ENCODE assay signal across 14 cellular contexts in genomic region chr21:44929242-44929798, GRCh38. TPM values are rescaled to one million over a fixed set of nuclear protein-coding genes. Genes with fewer than 3 reads are reported as not detected.
DNase-seq lines count a peak whose midpoint lies in the region; ATAC-seq and TF ChIP-seq lines count a peak whose summit lies in the region.
"Had no signal": no experiment of that assay in that cellular context is flagged by ENCODE, and none has a peak within 500 bp of the region (broad histone marks: within the 10 kb centered on the region; RNA-seq: fewer than 3 reads in every experiment).

No MANE protein-coding gene starts in this region.

- peak overlapping the region; percentile 80 for H3K27ac Mint-ChIP-seq in activated naive CD4-positive, alpha-beta T cell treated with anti-CD3 and anti-CD28 coated beads, Interleukin-2, amount 10 ng/mL, durations not matched to agents 7 days and 5 days
- no peak overlapping the region for H3K27ac Mint-ChIP-seq in endodermal cell

- H3K27me3 Mint-ChIP-seq in activated naive CD4-positive, alpha-beta T cell treated with anti-CD3 and anti-CD28 coated beads, Interleukin-2, amount 10 ng/mL, durations not matched to agents 7 days and 5 days, result no peaks in the 10 kb centered on the region
- peaks cover 57% of the 10 kb centered on the region for H3K27me3 Mint-ChIP-seq in endodermal cell (ENCODE audit: insufficient read depth)

- intact Hi-C loops in Panc1 (cut with micrococcal nuclease; ENCODE audit: unreplicated experiment), result loop anchor here (10.0 kb wide), 1 partner anchor 55 kb away; the partner anchor contains the start of gene PTTG1IP

- BruUV-seq in Panc1 (replicated peaks; lab: Mats Ljungman, UMichigan), result no TSS peak

- H3K9me3 ChIP-seq in Panc1 (ENCODE audit: control insufficient read depth, insufficient read depth, low read depth, low read length), result no peaks in the 10 kb centered on the region
- H3K9me3 ChIP-seq in endodermal cell (ENCODE audit: control insufficient read depth, low read length), result no peaks in the 10 kb centered on the region
- no peaks in the 10 kb centered on the region for H3K9me3 ChIP-seq in suprapubic skin
- H3K9me3 ChIP-seq: transverse colon had no signal

- no peak for TF ChIP-seq CTCF in Panc1 (IDR thresholded peaks at IDR 0.05)
- no peak for TF ChIP-seq CTCF in endodermal cell (conservative IDR thresholded peaks at IDR 0.05)
- TF ChIP-seq CTCF in suprapubic skin (IDR thresholded peaks at IDR 0.05), result no peak
- no peak for TF ChIP-seq CTCF in GM13976 (IDR thresholded peaks at IDR 0.05; ENCODE audit: borderline replicate concordance, control extremely low read depth, extremely low read depth, insufficient read depth, missing control alignments)

- H3K27ac ChIP-seq in Panc1 (ENCODE audit: low read length) (peak overlapping the region; percentile 25; the same call in 1 of the 2 replicates), endodermal cell (ENCODE audit: low read depth, low read length) (no peak overlapping the region), suprapubic skin (peak overlapping the region; percentile 52)
- H3K27ac ChIP-seq: transverse colon had no signal

- POLR2A ChIA-PET in Panc1 (lab: Charles Lee), result no interaction called here

- peak overlapping the region; percentile 86 for H3K4me3 Mint-ChIP-seq in activated naive CD4-positive, alpha-beta T cell treated with anti-CD3 and anti-CD28 coated beads, Interleukin-2, amount 10 ng/mL, durations not matched to agents 7 days and 5 days
- H3K4me3 Mint-ChIP-seq in endodermal cell, result no peak overlapping the region

- H3K4me1 Mint-ChIP-seq in activated naive CD4-positive, alpha-beta T cell treated with anti-CD3 and anti-CD28 coated beads, Interleukin-2, amount 10 ng/mL, durations not matched to agents 7 days and 5 days, result peaks cover 73% of the 10 kb centered on the region
- H3K4me1 Mint-ChIP-seq in endodermal cell, result peaks cover 26% of the 10 kb centered on the region

- DNase-seq in activated naive CD4-positive, alpha-beta T cell treated with anti-CD3 and anti-CD28 coated beads, Interleukin-2, amount 10 ng/mL, durations not matched to agents 7 days and 5 days, result no peak
- DNase-seq in activated naive CD4-positive, alpha-beta T cell (lab: John Stamatoyannopoulos, UW), result no peak
- DNase-seq in Panc1 (ENCODE audit: low read depth, low spot score) (no peak), endodermal cell (peak; percentile 44), suprapubic skin (ENCODE audit: low spot score in 2 of 2) (no peak), GM13976 (ENCODE audit: low spot score) (no peak), RPMI8226 (no peak)
- DNase-seq: activated CD4-positive, CD25-positive, alpha-beta regulatory T cell treated with anti-CD3 and anti-CD28 coated beads, Interleukin-2, amount 50 U/mL, for 72 hours; AML-193; amniotic stem cell; GF-D8; NCI-H2227 treated with DMSO at 0.1 percent for 48 hours; transverse colon had no signal

- CTCF ChIA-PET in activated naive CD4-positive, alpha-beta T cell treated with anti-CD3 and anti-CD28 coated beads, Interleukin-2, amount 10 ng/mL, durations not matched to agents 7 days and 5 days (lab: Charles Lee), result interaction anchor here (1.0 to 4.9 kb wide), 6 partner anchors 10 to 129 kb away, joined by 3 to 23 read pairs (median 4); partner anchors contain the start of gene UBE2G2
- CTCF ChIA-PET in Panc1 (lab: Charles Lee), result no interaction called here

- no peak for TF ChIP-seq EP300 in suprapubic skin (IDR thresholded peaks at IDR 0.05)

- H3K36me3 Mint-ChIP-seq in activated naive CD4-positive, alpha-beta T cell treated with anti-CD3 and anti-CD28 coated beads, Interleukin-2, amount 10 ng/mL, durations not matched to agents 7 days and 5 days, result peaks cover 18% of the 10 kb centered on the region
- no peaks in the 10 kb centered on the region for H3K36me3 Mint-ChIP-seq in endodermal cell (ENCODE audit: low read depth)

- H3K27me3 ChIP-seq in Panc1 (ENCODE audit: control insufficient read depth, insufficient read depth, low read length), result no peaks in the 10 kb centered on the region
- H3K27me3 ChIP-seq in endodermal cell (ENCODE audit: control insufficient read depth, insufficient read depth, low read length, poor library complexity, severe bottlenecking), result peaks cover 56% of the 10 kb centered on the region
- peaks cover 56% of the 10 kb centered on the region for H3K27me3 ChIP-seq in suprapubic skin

- no peak for ATAC-seq in Panc1
- no peak for ATAC-seq in HG03039 (IDR thresholded peaks at IDR 0.05; ENCODE audit: unreplicated experiment)

- H3K4me3 ChIP-seq in Panc1 (ENCODE audit: low read depth in 2 of 2, low read length in 2 of 2), result no peak overlapping the region
- no peak overlapping the region for H3K4me3 ChIP-seq in endodermal cell (ENCODE audit: low read length)
- no peak overlapping the region for H3K4me3 ChIP-seq in suprapubic skin
- H3K4me3 ChIP-seq: transverse colon had no signal

- in situ Hi-C loops in Panc1 (cut with HindIII; ENCODE audit: low pct_unique_long_range_greater_than_20kb, low sequenced_read_pairs) (no loop called here), GM13976 (cut with MboI; ENCODE audit: low sequenced_read_pairs, unreplicated experiment) (no loop called here)

- no peak for TF ChIP-seq POLR2A in suprapubic skin (IDR thresholded peaks at IDR 0.05)

- H3K36me3 ChIP-seq in Panc1 (ENCODE audit: control insufficient read depth, insufficient read depth, low read length) (no peaks in the 10 kb centered on the region), endodermal cell (ENCODE audit: control insufficient read depth, insufficient read depth, low read length) (no peaks in the 10 kb centered on the region), suprapubic skin (no peaks in the 10 kb centered on the region)
- H3K36me3 ChIP-seq: transverse colon had no signal

- WGBS in endodermal cell (ENCODE audit: insufficient coverage in 1 of 2, insufficient read length in 1 of 2), 2 experiments, result 82 to 91% methylated on average over 6 of the region's 6 CpGs
- 93% methylated on average over 6 of the region's 6 CpGs for WGBS in suprapubic skin

- no peak overlapping the region for H3K9ac ChIP-seq in endodermal cell (ENCODE audit: extremely low read depth, low read length, poor library complexity, severe bottlenecking)

- H3K4me1 ChIP-seq in Panc1 (ENCODE audit: control insufficient read depth, insufficient read depth, low read length) (peaks cover 30% of the 10 kb centered on the region), endodermal cell (ENCODE audit: control insufficient read depth, insufficient read depth, low read length) (peaks cover 5% of the 10 kb centered on the region), suprapubic skin (peaks cover 71% of the 10 kb centered on the region)

- H3K9me3 Mint-ChIP-seq in activated naive CD4-positive, alpha-beta T cell treated with anti-CD3 and anti-CD28 coated beads, Interleukin-2, amount 10 ng/mL, durations not matched to agents 7 days and 5 days, result peaks cover 3% of the 10 kb centered on the region
- no peaks in the 10 kb centered on the region for H3K9me3 Mint-ChIP-seq in endodermal cell

RNA-seq across cellular contexts. Expression of gene ITGB2, which starts 8.6 kb away (rescaled TPM):
- 3.0 TPM for total RNA-seq in Panc1 (2021; ENCODE audit: unreplicated experiment)
- 3.4 TPM for polyA plus RNA-seq in Panc1 (2012; ENCODE audit: insufficient read length)
- 1 to 10 TPM; 1.6 to 2.3 TPM for total RNA-seq in endodermal cell
- 0.36 TPM for polyA plus RNA-seq in endodermal cell (2013, experiment 1 of 2)
- 0.54 TPM for polyA plus RNA-seq in endodermal cell (2013, experiment 2 of 2)
- 10 to 100 TPM; 11.2 to 18.8 (median 15.3) TPM for total RNA-seq in suprapubic skin

RNA-seq across cellular contexts. Expression of gene SLX9, which starts 10.5 kb away (rescaled TPM):
- total RNA-seq in Panc1 (2021; ENCODE audit: unreplicated experiment) (50.9 TPM), endodermal cell (10 to 100 TPM; 38.0 to 48.9 TPM), suprapubic skin (10 to 100 TPM; 13.4 to 16.9 (median 14.4) TPM)
- 59.8 TPM for polyA plus RNA-seq in Panc1 (2012; ENCODE audit: insufficient read length)
- polyA plus RNA-seq in endodermal cell (2013, experiment 1 of 2), result 27.9 TPM
- 24.0 TPM for polyA plus RNA-seq in endodermal cell (2013, experiment 2 of 2)

RNA-seq across cellular contexts. Expression of gene PTTG1IP, which starts 55.8 kb away (rescaled TPM):
- total RNA-seq in Panc1 (2021; ENCODE audit: unreplicated experiment) (226 TPM), endodermal cell (100 to 1,000 TPM; 155 to 168 TPM), suprapubic skin (100 to 1,000 TPM; 114 to 172 (median 143) TPM)
- 169 TPM for polyA plus RNA-seq in Panc1 (2012; ENCODE audit: insufficient read length)
- polyA plus RNA-seq in endodermal cell (2013, experiment 1 of 2), result 225 TPM
- 224 TPM for polyA plus RNA-seq in endodermal cell (2013, experiment 2 of 2)
